In the genomic region with DNA sequence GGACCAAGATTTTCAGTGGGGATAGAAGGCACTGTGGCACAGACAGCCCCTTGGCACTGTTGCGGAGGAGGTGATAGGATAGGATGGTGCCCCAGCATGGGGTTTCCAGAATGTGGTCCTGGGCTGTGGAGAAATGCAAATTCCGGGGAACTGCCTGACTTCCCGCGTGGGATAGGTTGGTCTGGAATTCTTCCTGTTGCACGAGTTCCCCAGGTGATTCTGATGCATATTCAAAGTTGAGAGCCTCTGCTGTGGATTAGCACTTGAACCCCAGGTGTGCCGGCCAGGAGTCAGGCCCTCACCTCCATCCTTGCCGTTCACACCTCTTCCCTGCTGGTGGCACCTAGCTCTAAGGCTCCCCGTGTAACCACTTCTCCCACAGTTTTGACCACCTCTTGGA, we compare ENCODE assay signal across 18 cellular contexts. TPM values are rescaled to one million over a fixed set of nuclear protein-coding genes. Genes with fewer than 3 reads are reported as not detected.
DNase-seq lines count a peak whose midpoint lies in the region; ATAC-seq and TF ChIP-seq lines count a peak whose summit lies in the region.
"Had no signal": no experiment of that assay in that cellular context is flagged by ENCODE, and none has a peak within 500 bp of the region (broad histone marks: within the 10 kb centered on the region; RNA-seq: fewer than 3 reads in every experiment).

No MANE protein-coding gene starts in this region.

- no peak for ATAC-seq in activated T-helper 17 cell treated with anti-CD3 and anti-CD28 coated beads, Interleukin-2, amount 50 U/mL, for 72 hours (replicated peaks)
- ATAC-seq in GM21825 (IDR thresholded peaks at IDR 0.05; ENCODE audit: unreplicated experiment), result no peak

- intact Hi-C loops in stomach (cut with DNase I; ENCODE audit: low total_unique reads), result no loop called here

- H3K36me3 Mint-ChIP-seq in T-helper 2 cell treated with Interferon-gamma antibody and Interleukin-4, amounts not matched to agents 5 μg/mL and 100 μg/mL, for 36 hours (ENCODE audit: low read depth), result peaks cover 37% of the 10 kb centered on the region
- peaks cover 0 to 21% (median 5%) of the 10 kb centered on the region in 3 donors for H3K36me3 Mint-ChIP-seq in CD8-positive, alpha-beta memory T cell
- peaks cover 97% of the 10 kb centered on the region for H3K36me3 Mint-ChIP-seq in activated T-helper 17 cell treated with anti-CD3 and anti-CD28 coated beads, Interleukin-2, amount 50 U/mL, for 72 hours (ENCODE audit: low read depth)

- no peak overlapping the region for H3K27ac ChIP-seq in CD8-positive, alpha-beta memory T cell (ENCODE audit: low read depth, low read length)
- H3K27ac ChIP-seq in stomach, result no peak overlapping the region
- H3K27ac ChIP-seq: GM23248 had no signal

- no peak for DNase-seq in T-helper 2 cell treated with Interferon-gamma antibody and Interleukin-4, amounts not matched to agents 5 μg/mL and 100 μg/mL, for 36 hours (ENCODE audit: low spot score)
- no peak for DNase-seq in T-helper 2 cell
- DNase-seq in CD8-positive, alpha-beta memory T cell, result no peak
- DNase-seq in mesenteric fat pad (ENCODE audit: low spot score), result peak; percentile 77
- DNase-seq in stomach, result no peak
- DNase-seq in SW 1271 (lab: John Stamatoyannopoulos, UW), result no peak
- DNase-seq: anterior cingulate cortex; C1 segment of cervical spinal cord; DMS53; GM23248; islet precursor cell; Karpas-422; NCI-H1092 treated with DMSO at 0.1 percent for 48 hours; NCI-H510A treated with DMSO at 0.1 percent for 48 hours; stimulated activated CD4-positive, alpha-beta T cell treated with anti-CD3 and anti-CD28 coated beads, Interleukin-2, amount 100 ng/mL, for 24 hours had no signal

- H3K4me1 ChIP-seq in CD8-positive, alpha-beta memory T cell (ENCODE audit: insufficient read depth, low read length), result peaks cover 97% of the 10 kb centered on the region
- H3K4me1 ChIP-seq in stomach, result peaks cover 25 to 85% (median 56%) of the 10 kb centered on the region in 4 donors

- peak overlapping the region; percentile 60 for H3K27ac Mint-ChIP-seq in T-helper 2 cell treated with Interferon-gamma antibody and Interleukin-4, amounts not matched to agents 5 μg/mL and 100 μg/mL, for 36 hours
- H3K27ac Mint-ChIP-seq in CD8-positive, alpha-beta memory T cell, result peak overlapping the region; percentile 81 to 94 (median 91)
- peak overlapping the region; percentile 95 for H3K27ac Mint-ChIP-seq in activated T-helper 17 cell treated with anti-CD3 and anti-CD28 coated beads, Interleukin-2, amount 50 U/mL, for 72 hours

- 79 to 94% (median 85%) methylated on average over 7 to 8 of the region's 8 CpGs for WGBS in stomach, 5 donors

- H3K4me1 Mint-ChIP-seq in T-helper 2 cell treated with Interferon-gamma antibody and Interleukin-4, amounts not matched to agents 5 μg/mL and 100 μg/mL, for 36 hours (ENCODE audit: low read depth), result peaks cover 79% of the 10 kb centered on the region
- H3K4me1 Mint-ChIP-seq in CD8-positive, alpha-beta memory T cell, result peaks cover 93 to 100% (median 97%) of the 10 kb centered on the region in 3 donors
- H3K4me1 Mint-ChIP-seq in activated T-helper 17 cell treated with anti-CD3 and anti-CD28 coated beads, Interleukin-2, amount 50 U/mL, for 72 hours, result peaks cover 66% of the 10 kb centered on the region

- no peak overlapping the region for H3K4me3 ChIP-seq in CD8-positive, alpha-beta memory T cell (ENCODE audit: low read length)
- H3K4me3 ChIP-seq in stomach, result no peak overlapping the region
- H3K4me3 ChIP-seq: GM23248, lung had no signal

- TF ChIP-seq CTCF in stomach (IDR thresholded peaks at IDR 0.05), result no peak

- no peak for TF ChIP-seq POLR2A in stomach (IDR thresholded peaks at IDR 0.05)

- CTCF ChIA-PET in CD8-positive, alpha-beta memory T cell (lab: Charles Lee), result interaction anchor here (0.7 kb wide), 1 partner anchor 359 kb away, joined by 3 read pairs; no protein-coding TSS in a partner anchor

- no peaks in the 10 kb centered on the region for H3K36me3 ChIP-seq in CD8-positive, alpha-beta memory T cell (ENCODE audit: insufficient read depth, low read length)
- no peaks in the 10 kb centered on the region for H3K36me3 ChIP-seq in stomach

- no peak for TF ChIP-seq EP300 in stomach (IDR thresholded peaks at IDR 0.05)

- no peaks in the 10 kb centered on the region for H3K27me3 Mint-ChIP-seq in T-helper 2 cell treated with Interferon-gamma antibody and Interleukin-4, amounts not matched to agents 5 μg/mL and 100 μg/mL, for 36 hours (ENCODE audit: low read depth)
- no peaks in the 10 kb centered on the region for H3K27me3 Mint-ChIP-seq in CD8-positive, alpha-beta memory T cell
- H3K27me3 Mint-ChIP-seq in activated T-helper 17 cell treated with anti-CD3 and anti-CD28 coated beads, Interleukin-2, amount 50 U/mL, for 72 hours, result no peaks in the 10 kb centered on the region

- H3K4me3 Mint-ChIP-seq in T-helper 2 cell treated with Interferon-gamma antibody and Interleukin-4, amounts not matched to agents 5 μg/mL and 100 μg/mL, for 36 hours, result no peak overlapping the region
- H3K4me3 Mint-ChIP-seq in CD8-positive, alpha-beta memory T cell, result peak overlapping the region; percentile 53 to 89 (median 62)
- peak overlapping the region; percentile 98 for H3K4me3 Mint-ChIP-seq in activated T-helper 17 cell treated with anti-CD3 and anti-CD28 coated beads, Interleukin-2, amount 50 U/mL, for 72 hours

- no peaks in the 10 kb centered on the region for H3K9me3 ChIP-seq in CD8-positive, alpha-beta memory T cell (ENCODE audit: low read length)
- H3K9me3 ChIP-seq in stomach, result no peaks in the 10 kb centered on the region

- POLR2A ChIA-PET in CD8-positive, alpha-beta memory T cell (lab: Charles Lee), result interaction anchor here (0.7 to 1.1 kb wide), 2 partner anchors 18 to 20 kb away, joined by 3 to 4 read pairs; no protein-coding TSS in a partner anchor

- no peaks in the 10 kb centered on the region for H3K9me3 Mint-ChIP-seq in T-helper 2 cell treated with Interferon-gamma antibody and Interleukin-4, amounts not matched to agents 5 μg/mL and 100 μg/mL, for 36 hours
- no peaks in the 10 kb centered on the region for H3K9me3 Mint-ChIP-seq in CD8-positive, alpha-beta memory T cell
- no peaks in the 10 kb centered on the region for H3K9me3 Mint-ChIP-seq in activated T-helper 17 cell treated with anti-CD3 and anti-CD28 coated beads, Interleukin-2, amount 50 U/mL, for 72 hours

- no peaks in the 10 kb centered on the region for H3K27me3 ChIP-seq in CD8-positive, alpha-beta memory T cell (ENCODE audit: insufficient read depth, low read length, poor library complexity, severe bottlenecking)
- no peaks in the 10 kb centered on the region for H3K27me3 ChIP-seq in stomach

RNA-seq across cellular contexts. Expression of a gene that starts 15.5 kb away (rescaled TPM):
- total RNA-seq in CD8-positive, alpha-beta memory T cell, result 10 to 100 TPM; 72.4 to 76.1 TPM
- 77.9 TPM for polyA plus RNA-seq in CD8-positive, alpha-beta memory T cell
- 10 to 100 TPM; 75.4 to 85.4 TPM for total RNA-seq in activated T-helper 17 cell treated with anti-CD3 and anti-CD28 coated beads, Interleukin-2, amount 50 U/mL, for 72 hours
- total RNA-seq in mesenteric fat pad (39.7 TPM), stomach (10 to 100 TPM; 27.0 to 88.9 (median 40.3) TPM)
- 10 to 100 TPM; 23.1 to 61.6 (median 45.5) TPM for polyA plus RNA-seq in stomach
